1 cellular context compared by ENCODE assay signal in the genomic region with DNA sequence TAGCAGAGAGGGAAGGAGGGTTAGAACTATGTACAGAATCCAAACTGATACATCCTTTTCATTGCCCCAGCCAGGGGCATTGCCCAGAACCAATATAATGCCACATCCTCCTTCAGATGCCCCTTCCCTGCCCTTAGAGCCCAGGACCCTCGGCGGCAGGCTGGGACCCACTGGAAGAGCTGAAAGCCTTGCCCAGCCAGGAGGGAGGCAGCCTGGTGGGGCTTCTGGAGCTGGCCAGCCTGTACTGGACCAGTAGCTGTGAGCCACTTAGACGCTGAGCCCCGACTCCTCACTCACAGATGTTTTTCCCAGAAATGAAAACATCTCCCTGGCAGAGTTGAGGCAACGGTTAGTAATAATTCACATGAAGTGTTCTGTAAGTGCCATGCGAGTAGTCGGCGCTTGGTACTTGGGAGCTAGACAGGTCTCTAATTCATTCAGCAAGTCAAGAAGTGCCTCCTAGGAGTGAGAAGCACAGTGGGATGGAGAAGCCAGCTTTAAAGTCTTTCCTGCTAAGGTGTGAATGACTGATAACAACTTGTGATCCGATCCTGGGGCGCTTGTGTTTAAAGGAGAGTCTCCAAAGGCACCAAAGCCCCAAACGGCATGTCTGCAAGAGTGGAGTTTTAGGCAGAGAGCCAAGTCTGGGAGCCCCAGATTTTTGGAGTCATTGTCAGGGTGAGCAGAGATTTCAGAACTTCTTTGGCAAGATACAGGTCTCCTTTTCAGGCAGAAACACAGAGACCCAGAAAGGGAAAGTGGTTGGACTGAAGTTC.
TF ChIP-seq lines count a peak whose summit lies in the region.

No MANE protein-coding gene starts in this region.

TF ChIP-seq in K562, 482 proteins besides CTCF, POLR2A, EP300 and RAD21 (continued from another document and continues in another):
- TF ChIP-seq, protein P1, sequence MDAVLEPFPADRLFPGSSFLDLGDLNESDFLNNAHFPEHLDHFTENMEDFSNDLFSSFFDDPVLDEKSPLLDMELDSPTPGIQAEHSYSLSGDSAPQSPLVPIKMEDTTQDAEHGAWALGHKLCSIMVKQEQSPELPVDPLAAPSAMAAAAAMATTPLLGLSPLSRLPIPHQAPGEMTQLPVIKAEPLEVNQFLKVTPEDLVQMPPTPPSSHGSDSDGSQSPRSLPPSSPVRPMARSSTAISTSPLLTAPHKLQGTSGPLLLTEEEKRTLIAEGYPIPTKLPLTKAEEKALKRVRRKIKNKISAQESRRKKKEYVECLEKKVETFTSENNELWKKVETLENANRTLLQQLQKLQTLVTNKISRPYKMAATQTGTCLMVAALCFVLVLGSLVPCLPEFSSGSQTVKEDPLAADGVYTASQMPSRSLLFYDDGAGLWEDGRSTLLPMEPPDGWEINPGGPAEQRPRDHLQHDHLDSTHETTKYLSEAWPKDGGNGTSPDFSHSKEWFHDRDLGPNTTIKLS (IDR thresholded peaks at IDR 0.05; ENCODE audit: borderline replicate concordance, low read depth): no peak
- TF ChIP-seq CBFA2T2 (conservative IDR thresholded peaks at IDR 0.05): peak; percentile 50
- TF ChIP-seq SREBF2 (CRISPR knock-in tag; IDR thresholded peaks at IDR 0.05): no peak
- no peak for TF ChIP-seq PTRF (tag; IDR thresholded peaks at IDR 0.05)
- no peak for TF ChIP-seq NFE2 (IDR thresholded peaks at IDR 0.05; ENCODE audit: low read depth)
- TF ChIP-seq ARID1B (IDR thresholded peaks at IDR 0.05): peak; percentile 63; the same call in 1 of the 2 replicates
- peak; percentile 83 to 86 for TF ChIP-seq KDM1A (IDR thresholded peaks at IDR 0.05)
- no peak for TF ChIP-seq ZNF3 (CRISPR knock-in tag; IDR thresholded peaks at IDR 0.05)
- TF ChIP-seq, protein P2, sequence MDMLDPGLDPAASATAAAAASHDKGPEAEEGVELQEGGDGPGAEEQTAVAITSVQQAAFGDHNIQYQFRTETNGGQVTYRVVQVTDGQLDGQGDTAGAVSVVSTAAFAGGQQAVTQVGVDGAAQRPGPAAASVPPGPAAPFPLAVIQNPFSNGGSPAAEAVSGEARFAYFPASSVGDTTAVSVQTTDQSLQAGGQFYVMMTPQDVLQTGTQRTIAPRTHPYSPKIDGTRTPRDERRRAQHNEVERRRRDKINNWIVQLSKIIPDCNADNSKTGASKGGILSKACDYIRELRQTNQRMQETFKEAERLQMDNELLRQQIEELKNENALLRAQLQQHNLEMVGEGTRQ (CRISPR knock-in tag; IDR thresholded peaks at IDR 0.05): no peak
- no peak for TF ChIP-seq ZNF740 (CRISPR knock-in tag; IDR thresholded peaks at IDR 0.05)
- TF ChIP-seq ZNF740 (tag; IDR thresholded peaks at IDR 0.05): no peak
- TF ChIP-seq ZSCAN29 (IDR thresholded peaks at IDR 0.05): no peak
- TF ChIP-seq ZNF354B (CRISPR knock-in tag; IDR thresholded peaks at IDR 0.05): no peak
- TF ChIP-seq HIVEP1 (CRISPR knock-in tag; IDR thresholded peaks at IDR 0.05): no peak
- no peak for TF ChIP-seq WHSC1 (IDR thresholded peaks at IDR 0.05; ENCODE audit: low read length)
- peak; percentile 73; the same call in 1 of the 2 replicates for TF ChIP-seq TEAD4 (IDR thresholded peaks at IDR 0.05; ENCODE audit: low read length)
- TF ChIP-seq TEAD4 (CRISPR knock-in tag; IDR thresholded peaks at IDR 0.05; ENCODE audit: borderline replicate concordance): no peak
- TF ChIP-seq RHOXF2B (CRISPR knock-in tag; conservative IDR thresholded peaks at IDR 0.05): no peak
- TF ChIP-seq, protein P3, sequence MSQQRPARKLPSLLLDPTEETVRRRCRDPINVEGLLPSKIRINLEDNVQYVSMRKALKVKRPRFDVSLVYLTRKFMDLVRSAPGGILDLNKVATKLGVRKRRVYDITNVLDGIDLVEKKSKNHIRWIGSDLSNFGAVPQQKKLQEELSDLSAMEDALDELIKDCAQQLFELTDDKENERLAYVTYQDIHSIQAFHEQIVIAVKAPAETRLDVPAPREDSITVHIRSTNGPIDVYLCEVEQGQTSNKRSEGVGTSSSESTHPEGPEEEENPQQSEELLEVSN (IDR thresholded peaks at IDR 0.05; ENCODE audit: borderline replicate concordance in 1 of 2, extremely low read depth in 1 of 2, insufficient read depth in 1 of 2, insufficient read length in 1 of 2, low read depth in 1 of 2, low read length in 1 of 2, poor library complexity in 1 of 2, severe bottlenecking in 1 of 2): no peak
- no peak for TF ChIP-seq ZNF140 (CRISPR knock-in tag; IDR thresholded peaks at IDR 0.05)
- no peak for TF ChIP-seq ZKSCAN3 (CRISPR knock-in tag; IDR thresholded peaks at IDR 0.05)
- TF ChIP-seq ZFPM2 (CRISPR knock-in tag; IDR thresholded peaks at IDR 0.05): no peak
- no peak for TF ChIP-seq JUN (IDR thresholded peaks at IDR 0.05; ENCODE audit: borderline replicate concordance, low read depth, low read length)
- TF ChIP-seq JUN (CRISPR knock-in tag; IDR thresholded peaks at IDR 0.05; ENCODE audit: borderline replicate concordance): no peak
- no peak for TF ChIP-seq ZNF79 (CRISPR knock-in tag; IDR thresholded peaks at IDR 0.05; ENCODE audit: low read depth)
- TF ChIP-seq, protein P4, sequence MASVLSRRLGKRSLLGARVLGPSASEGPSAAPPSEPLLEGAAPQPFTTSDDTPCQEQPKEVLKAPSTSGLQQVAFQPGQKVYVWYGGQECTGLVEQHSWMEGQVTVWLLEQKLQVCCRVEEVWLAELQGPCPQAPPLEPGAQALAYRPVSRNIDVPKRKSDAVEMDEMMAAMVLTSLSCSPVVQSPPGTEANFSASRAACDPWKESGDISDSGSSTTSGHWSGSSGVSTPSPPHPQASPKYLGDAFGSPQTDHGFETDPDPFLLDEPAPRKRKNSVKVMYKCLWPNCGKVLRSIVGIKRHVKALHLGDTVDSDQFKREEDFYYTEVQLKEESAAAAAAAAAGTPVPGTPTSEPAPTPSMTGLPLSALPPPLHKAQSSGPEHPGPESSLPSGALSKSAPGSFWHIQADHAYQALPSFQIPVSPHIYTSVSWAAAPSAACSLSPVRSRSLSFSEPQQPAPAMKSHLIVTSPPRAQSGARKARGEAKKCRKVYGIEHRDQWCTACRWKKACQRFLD (CRISPR knock-in tag; IDR thresholded peaks at IDR 0.05): no peak
- no peak for TF ChIP-seq SIX5 (IDR thresholded peaks at IDR 0.05; ENCODE audit: borderline replicate concordance in 1 of 2, insufficient read depth in 1 of 2, low read depth in 1 of 2, low read length in 2 of 2)
- TF ChIP-seq, protein P5, sequence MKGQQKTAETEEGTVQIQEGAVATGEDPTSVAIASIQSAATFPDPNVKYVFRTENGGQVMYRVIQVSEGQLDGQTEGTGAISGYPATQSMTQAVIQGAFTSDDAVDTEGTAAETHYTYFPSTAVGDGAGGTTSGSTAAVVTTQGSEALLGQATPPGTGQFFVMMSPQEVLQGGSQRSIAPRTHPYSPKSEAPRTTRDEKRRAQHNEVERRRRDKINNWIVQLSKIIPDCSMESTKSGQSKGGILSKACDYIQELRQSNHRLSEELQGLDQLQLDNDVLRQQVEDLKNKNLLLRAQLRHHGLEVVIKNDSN (CRISPR knock-in tag; IDR thresholded peaks at IDR 0.05): no peak
- no peak for TF ChIP-seq GTF3C2 (IDR thresholded peaks at IDR 0.05; ENCODE audit: borderline replicate concordance, extremely low read depth, insufficient read length)
- TF ChIP-seq PRPF4 (IDR thresholded peaks at IDR 0.05; ENCODE audit: insufficient read depth, low read depth, low read length, poor library complexity, severe bottlenecking): no peak
- TF ChIP-seq, protein P6, sequence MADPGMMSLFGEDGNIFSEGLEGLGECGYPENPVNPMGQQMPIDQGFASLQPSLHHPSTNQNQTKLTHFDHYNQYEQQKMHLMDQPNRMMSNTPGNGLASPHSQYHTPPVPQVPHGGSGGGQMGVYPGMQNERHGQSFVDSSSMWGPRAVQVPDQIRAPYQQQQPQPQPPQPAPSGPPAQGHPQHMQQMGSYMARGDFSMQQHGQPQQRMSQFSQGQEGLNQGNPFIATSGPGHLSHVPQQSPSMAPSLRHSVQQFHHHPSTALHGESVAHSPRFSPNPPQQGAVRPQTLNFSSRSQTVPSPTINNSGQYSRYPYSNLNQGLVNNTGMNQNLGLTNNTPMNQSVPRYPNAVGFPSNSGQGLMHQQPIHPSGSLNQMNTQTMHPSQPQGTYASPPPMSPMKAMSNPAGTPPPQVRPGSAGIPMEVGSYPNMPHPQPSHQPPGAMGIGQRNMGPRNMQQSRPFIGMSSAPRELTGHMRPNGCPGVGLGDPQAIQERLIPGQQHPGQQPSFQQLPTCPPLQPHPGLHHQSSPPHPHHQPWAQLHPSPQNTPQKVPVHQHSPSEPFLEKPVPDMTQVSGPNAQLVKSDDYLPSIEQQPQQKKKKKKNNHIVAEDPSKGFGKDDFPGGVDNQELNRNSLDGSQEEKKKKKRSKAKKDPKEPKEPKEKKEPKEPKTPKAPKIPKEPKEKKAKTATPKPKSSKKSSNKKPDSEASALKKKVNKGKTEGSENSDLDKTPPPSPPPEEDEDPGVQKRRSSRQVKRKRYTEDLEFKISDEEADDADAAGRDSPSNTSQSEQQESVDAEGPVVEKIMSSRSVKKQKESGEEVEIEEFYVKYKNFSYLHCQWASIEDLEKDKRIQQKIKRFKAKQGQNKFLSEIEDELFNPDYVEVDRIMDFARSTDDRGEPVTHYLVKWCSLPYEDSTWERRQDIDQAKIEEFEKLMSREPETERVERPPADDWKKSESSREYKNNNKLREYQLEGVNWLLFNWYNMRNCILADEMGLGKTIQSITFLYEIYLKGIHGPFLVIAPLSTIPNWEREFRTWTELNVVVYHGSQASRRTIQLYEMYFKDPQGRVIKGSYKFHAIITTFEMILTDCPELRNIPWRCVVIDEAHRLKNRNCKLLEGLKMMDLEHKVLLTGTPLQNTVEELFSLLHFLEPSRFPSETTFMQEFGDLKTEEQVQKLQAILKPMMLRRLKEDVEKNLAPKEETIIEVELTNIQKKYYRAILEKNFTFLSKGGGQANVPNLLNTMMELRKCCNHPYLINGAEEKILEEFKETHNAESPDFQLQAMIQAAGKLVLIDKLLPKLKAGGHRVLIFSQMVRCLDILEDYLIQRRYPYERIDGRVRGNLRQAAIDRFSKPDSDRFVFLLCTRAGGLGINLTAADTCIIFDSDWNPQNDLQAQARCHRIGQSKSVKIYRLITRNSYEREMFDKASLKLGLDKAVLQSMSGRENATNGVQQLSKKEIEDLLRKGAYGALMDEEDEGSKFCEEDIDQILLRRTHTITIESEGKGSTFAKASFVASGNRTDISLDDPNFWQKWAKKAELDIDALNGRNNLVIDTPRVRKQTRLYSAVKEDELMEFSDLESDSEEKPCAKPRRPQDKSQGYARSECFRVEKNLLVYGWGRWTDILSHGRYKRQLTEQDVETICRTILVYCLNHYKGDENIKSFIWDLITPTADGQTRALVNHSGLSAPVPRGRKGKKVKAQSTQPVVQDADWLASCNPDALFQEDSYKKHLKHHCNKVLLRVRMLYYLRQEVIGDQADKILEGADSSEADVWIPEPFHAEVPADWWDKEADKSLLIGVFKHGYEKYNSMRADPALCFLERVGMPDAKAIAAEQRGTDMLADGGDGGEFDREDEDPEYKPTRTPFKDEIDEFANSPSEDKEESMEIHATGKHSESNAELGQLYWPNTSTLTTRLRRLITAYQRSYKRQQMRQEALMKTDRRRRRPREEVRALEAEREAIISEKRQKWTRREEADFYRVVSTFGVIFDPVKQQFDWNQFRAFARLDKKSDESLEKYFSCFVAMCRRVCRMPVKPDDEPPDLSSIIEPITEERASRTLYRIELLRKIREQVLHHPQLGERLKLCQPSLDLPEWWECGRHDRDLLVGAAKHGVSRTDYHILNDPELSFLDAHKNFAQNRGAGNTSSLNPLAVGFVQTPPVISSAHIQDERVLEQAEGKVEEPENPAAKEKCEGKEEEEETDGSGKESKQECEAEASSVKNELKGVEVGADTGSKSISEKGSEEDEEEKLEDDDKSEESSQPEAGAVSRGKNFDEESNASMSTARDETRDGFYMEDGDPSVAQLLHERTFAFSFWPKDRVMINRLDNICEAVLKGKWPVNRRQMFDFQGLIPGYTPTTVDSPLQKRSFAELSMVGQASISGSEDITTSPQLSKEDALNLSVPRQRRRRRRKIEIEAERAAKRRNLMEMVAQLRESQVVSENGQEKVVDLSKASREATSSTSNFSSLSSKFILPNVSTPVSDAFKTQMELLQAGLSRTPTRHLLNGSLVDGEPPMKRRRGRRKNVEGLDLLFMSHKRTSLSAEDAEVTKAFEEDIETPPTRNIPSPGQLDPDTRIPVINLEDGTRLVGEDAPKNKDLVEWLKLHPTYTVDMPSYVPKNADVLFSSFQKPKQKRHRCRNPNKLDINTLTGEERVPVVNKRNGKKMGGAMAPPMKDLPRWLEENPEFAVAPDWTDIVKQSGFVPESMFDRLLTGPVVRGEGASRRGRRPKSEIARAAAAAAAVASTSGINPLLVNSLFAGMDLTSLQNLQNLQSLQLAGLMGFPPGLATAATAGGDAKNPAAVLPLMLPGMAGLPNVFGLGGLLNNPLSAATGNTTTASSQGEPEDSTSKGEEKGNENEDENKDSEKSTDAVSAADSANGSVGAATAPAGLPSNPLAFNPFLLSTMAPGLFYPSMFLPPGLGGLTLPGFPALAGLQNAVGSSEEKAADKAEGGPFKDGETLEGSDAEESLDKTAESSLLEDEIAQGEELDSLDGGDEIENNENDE (IDR thresholded peaks at IDR 0.05; ENCODE audit: low read depth, low read length): no peak
- TF ChIP-seq POLR3G (IDR thresholded peaks at IDR 0.05; ENCODE audit: extremely low read depth, insufficient read length, insufficient replicate concordance): no peak
- no peak for TF ChIP-seq ZNF121 (CRISPR knock-in tag; conservative IDR thresholded peaks at IDR 0.05)
- TF ChIP-seq EHMT2 (IDR thresholded peaks at IDR 0.05): no peak
